Comparison of ENCODE assay signal across 24 cellular contexts in the genomic region with DNA sequence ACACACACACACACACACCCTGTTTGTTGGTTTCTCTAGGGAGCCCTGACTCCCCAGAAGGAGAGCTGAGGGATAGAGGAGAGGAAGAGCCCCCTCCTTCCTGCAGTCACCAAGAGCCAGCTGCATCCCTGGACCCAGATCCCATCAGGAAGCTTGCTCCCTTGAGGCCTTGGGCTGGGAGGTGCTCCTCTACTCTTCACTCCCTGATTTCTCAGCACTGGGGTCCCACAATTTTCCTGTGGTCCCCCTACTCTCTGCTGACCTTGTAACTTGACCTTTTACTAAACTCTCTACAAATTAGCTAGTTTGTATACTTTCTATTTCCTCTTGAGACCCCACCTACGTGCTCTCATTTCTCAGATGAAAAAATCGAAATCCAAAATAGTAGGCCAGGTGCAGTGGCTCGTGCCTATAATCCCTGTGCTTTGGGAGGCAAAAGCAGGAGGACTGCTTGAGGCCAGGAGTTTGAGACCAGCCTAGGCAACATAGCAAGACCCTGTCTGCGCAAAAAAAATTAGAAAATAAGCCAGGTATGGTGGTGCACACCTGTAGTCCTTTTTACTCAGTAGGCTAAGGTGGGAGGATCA. TPM values are rescaled to one million over a fixed set of nuclear protein-coding genes. Genes with fewer than 3 reads are reported as not detected.
"Had no signal": no experiment of that assay in that cellular context is flagged by ENCODE, and none has a peak within 500 bp of the region (broad histone marks: within the 10 kb centered on the region; RNA-seq: fewer than 3 reads in every experiment).

No MANE protein-coding gene starts in this region.

- H3K4me3 ChIP-seq: cardiac muscle cell had no signal

- H3K36me3 ChIP-seq: brain microvascular endothelial cell, cardiac muscle cell had no signal

- ATAC-seq: activated T-helper 17 cell treated with anti-CD3 and anti-CD28 coated beads, Interleukin-2, amount 50 U/mL, for 72 hours; T-helper 17 cell had no signal

- H3K36me3 Mint-ChIP-seq: activated naive CD8-positive, alpha-beta T cell; WTC11 had no signal

- H3K27me3 Mint-ChIP-seq: activated CD4-positive, alpha-beta T cell treated with anti-CD3 and anti-CD28 coated beads, Interleukin-2, amount 10 ng/mL, durations not matched to agents 24 days and 14 days; activated T-helper 17 cell treated with anti-CD3 and anti-CD28 coated beads, Interleukin-2, amount 50 U/mL, for 72 hours; T-helper 17 cell had no signal

- H3K27ac Mint-ChIP-seq: activated CD4-positive, alpha-beta T cell treated with anti-CD3 and anti-CD28 coated beads, Interleukin-2, amount 10 ng/mL, durations not matched to agents 24 days and 14 days; activated naive CD4-positive, alpha-beta T cell treated with anti-CD3 and anti-CD28 coated beads for 36 hours; activated naive CD8-positive, alpha-beta T cell; activated T-cell treated with anti-CD3 and anti-CD28 coated beads, Interleukin-2, amount 50 U/mL, for 24 hours; activated T-helper 17 cell treated with anti-CD3 and anti-CD28 coated beads, Interleukin-2, amount 50 U/mL, for 72 hours; T-helper 17 cell; WTC11 had no signal

- H3K27ac ChIP-seq: brain microvascular endothelial cell, cardiac muscle cell had no signal

- H3K4me3 Mint-ChIP-seq: activated CD4-positive, alpha-beta T cell treated with anti-CD3 and anti-CD28 coated beads, Interleukin-2, amount 10 ng/mL, durations not matched to agents 24 days and 14 days; activated naive CD4-positive, alpha-beta T cell treated with anti-CD3 and anti-CD28 coated beads for 36 hours; activated naive CD8-positive, alpha-beta T cell; activated T-cell treated with anti-CD3 and anti-CD28 coated beads, Interleukin-2, amount 50 U/mL, for 24 hours; activated T-helper 17 cell treated with anti-CD3 and anti-CD28 coated beads, Interleukin-2, amount 50 U/mL, for 72 hours; T-helper 17 cell; WTC11 had no signal

- DNase-seq: activated CD4-positive, alpha-beta T cell treated with anti-CD3 and anti-CD28 coated beads for 1 hour; activated CD4-positive, alpha-beta T cell treated with anti-CD3 and anti-CD28 coated beads, Interleukin-2, amount 10 ng/mL, durations not matched to agents 24 days and 14 days; activated CD4-positive, alpha-beta T cell treated with anti-CD3 and anti-CD28 coated beads, Interleukin-2, amount 50 U/mL, for 48 hours; activated CD8-positive, alpha-beta memory T cell treated with anti-CD3 and anti-CD28 coated beads, Interleukin-2, amount 50 U/mL, for 48 hours; activated gamma-delta T cell; activated naive CD4-positive, alpha-beta T cell treated with anti-CD3 and anti-CD28 coated beads for 36 hours; activated T-cell treated with anti-CD3 and anti-CD28 coated beads, Interleukin-2, amount 50 U/mL, for 24 hours; brain microvascular endothelial cell; NCI-H1105 treated with DMSO at 0.1 percent for 48 hours; NCI-H1436 treated with DMSO at 0.1 percent for 48 hours; NCI-H187; NCI-H2081; NCI-H524; NCI-H748 treated with DMSO at 0.1 percent for 48 hours; SIG-M5; T-helper 17 cell; T-helper 9 cell had no signal

- H3K27me3 ChIP-seq: brain microvascular endothelial cell, cardiac muscle cell had no signal

- H3K9me3 Mint-ChIP-seq: activated CD4-positive, alpha-beta T cell treated with anti-CD3 and anti-CD28 coated beads, Interleukin-2, amount 10 ng/mL, durations not matched to agents 24 days and 14 days; activated naive CD4-positive, alpha-beta T cell treated with anti-CD3 and anti-CD28 coated beads for 36 hours; activated T-cell treated with anti-CD3 and anti-CD28 coated beads, Interleukin-2, amount 50 U/mL, for 24 hours; activated T-helper 17 cell treated with anti-CD3 and anti-CD28 coated beads, Interleukin-2, amount 50 U/mL, for 72 hours; WTC11 had no signal

RNA-seq across cellular contexts. Expression of gene OCSTAMP, which starts 5.0 kb away (rescaled TPM):
- total RNA-seq: activated naive CD4-positive, alpha-beta T cell treated with anti-CD3 and anti-CD28 coated beads for 36 hours; cardiac muscle cell; OCI-LY7; RPMI7951; T-helper 17 cell; WTC11 had no signal
- polyA plus RNA-seq: adipose tissue, cardiac muscle cell had no signal

RNA-seq across cellular contexts. Expression of gene ZNF334, which starts 42.1 kb away (rescaled TPM):
- total RNA-seq: OCI-LY7, RPMI7951 had no signal
